8 cellular contexts compared by ENCODE assay signal in the genomic region with DNA sequence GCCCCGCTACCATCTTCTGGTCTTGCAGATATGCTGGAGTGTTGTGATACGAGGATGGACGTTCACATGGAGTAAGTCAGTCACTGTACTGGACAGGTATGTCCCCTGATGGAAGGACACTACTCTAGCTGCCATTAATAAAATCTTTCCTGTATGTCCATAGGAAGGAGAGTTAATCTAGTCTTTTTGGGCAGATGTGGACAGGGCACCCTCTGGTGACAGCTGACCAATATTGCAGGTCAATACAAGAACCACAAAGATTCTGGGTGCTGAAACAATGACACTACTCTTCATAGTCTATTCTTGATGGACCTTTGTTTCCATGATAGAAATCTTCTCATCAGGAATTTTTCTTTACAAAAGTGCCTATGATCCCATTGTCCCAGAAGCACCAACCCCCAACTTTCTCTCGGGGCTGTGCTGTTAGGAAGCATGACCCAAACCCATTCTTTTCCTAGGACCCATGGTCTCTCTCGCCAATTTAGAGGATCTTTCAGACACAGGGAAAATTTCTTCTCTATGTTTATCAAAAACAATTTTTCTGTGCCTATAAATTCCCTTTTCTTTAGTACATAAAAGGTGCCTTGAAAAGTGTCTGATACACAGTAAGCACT.
DNase-seq lines count a peak whose midpoint lies in the region; ATAC-seq and TF ChIP-seq lines count a peak whose summit lies in the region.

No MANE protein-coding gene starts in this region.

- peak; percentile 71 for TF ChIP-seq CTCF in DOHH2 (IDR thresholded peaks at IDR 0.05; ENCODE audit: low read depth, low read length, poor library complexity, severe bottlenecking)
- TF ChIP-seq CTCF in HCT116 (IDR thresholded peaks at IDR 0.05 in 2 of 3, conservative IDR thresholded peaks at IDR 0.05 in 1 of 3; ENCODE audit: borderline replicate concordance in 1 of 3, insufficient read depth in 1 of 3, low read depth in 2 of 3, low read length in 2 of 3): peak; percentile 48 to 85 (median 78); a peak in 5 of 6 replicates
- TF ChIP-seq CTCF in RWPE2 (IDR thresholded peaks at IDR 0.05; ENCODE audit: poor library complexity, severe bottlenecking): peak; percentile 74
- peak; percentile 65 for TF ChIP-seq CTCF in hepatocyte (IDR thresholded peaks at IDR 0.05; ENCODE audit: poor library complexity)

- no peaks in the 10 kb centered on the region for H3K36me3 ChIP-seq in DOHH2 (ENCODE audit: control insufficient read depth, low read length)
- H3K36me3 ChIP-seq in HCT116 (ENCODE audit: control insufficient read depth in 1 of 2, insufficient read depth in 2 of 2, low read length in 2 of 2): no peaks in the 10 kb centered on the region; a peak in 1 of 4 replicates
- H3K36me3 ChIP-seq in RWPE2 (ENCODE audit: low read depth): no peaks in the 10 kb centered on the region
- no peaks in the 10 kb centered on the region for H3K36me3 ChIP-seq in hepatocyte (replicated peaks; ENCODE audit: insufficient read depth, low read depth)

- H4K20me1 ChIP-seq in DOHH2 (ENCODE audit: control insufficient read depth, insufficient read depth, low read depth, low read length) (no peaks in the 10 kb centered on the region), HCT116 (ENCODE audit: insufficient read depth) (no peaks in the 10 kb centered on the region), hepatocyte (ENCODE audit: insufficient read depth, poor library complexity, severe bottlenecking) (no peaks in the 10 kb centered on the region)

- H3K79me2 ChIP-seq in DOHH2 (ENCODE audit: control insufficient read depth, low read length): no peaks in the 10 kb centered on the region
- no peaks in the 10 kb centered on the region for H3K79me2 ChIP-seq in HCT116 (ENCODE audit: insufficient read depth, low read length)
- no peaks in the 10 kb centered on the region for H3K79me2 ChIP-seq in hepatocyte

- TF ChIP-seq POLR2A in HCT116 (IDR thresholded peaks at IDR 0.05; ENCODE audit: borderline replicate concordance, extremely low read depth, insufficient read depth, insufficient read length): no peak

- CTCF ChIA-PET in HCT116 (lab: Charles Lee): interaction anchor here (0.6 to 2.1 kb wide), 4 partner anchors 18 to 1575 kb away, joined by 3 to 4 read pairs (median 3); no protein-coding TSS in a partner anchor

- intact Hi-C loops in HCT116 (cut with micrococcal nuclease): loop anchor here (5.0 kb wide), 2 partner anchors 1024 to 1534 kb away; no protein-coding TSS in a partner anchor

- H3K4me3 ChIP-seq in DOHH2 (ENCODE audit: low read length): no peak overlapping the region
- no peak overlapping the region for H3K4me3 ChIP-seq in HCT116 (replicated peaks in 1 of 2; ENCODE audit: low read depth in 1 of 2, low read length in 2 of 2)
- no peak overlapping the region for H3K4me3 ChIP-seq in RWPE2 (ENCODE audit: severe bottlenecking)
- H3K4me3 ChIP-seq in hepatocyte: no peak overlapping the region

- H3K9ac ChIP-seq in HCT116 (ENCODE audit: low read length): no peak overlapping the region

- TF ChIP-seq RAD21 in HCT116 (IDR thresholded peaks at IDR 0.05; ENCODE audit: low read depth): peak; percentile 87

- peak; percentile 19 for DNase-seq in HCT116 (ENCODE audit: low read depth, low spot score)
- DNase-seq in RWPE2 (ENCODE audit: low spot score): no peak
- DNase-seq in hepatocyte (ENCODE audit: low spot score): peak; percentile 31
- DNase-seq in midbrain (lab: John Stamatoyannopoulos, UW): no peak
- DNase-seq in NCI-H1048 (lab: John Stamatoyannopoulos, UW): no peak
- no peak for DNase-seq in activated CD8-positive, alpha-beta memory T cell treated with anti-CD3 and anti-CD28 coated beads, Interleukin-2, amount 50 U/mL, for 48 hours
- no peak for DNase-seq in effector CD8-positive, alpha-beta T cell (lab: John Stamatoyannopoulos, UW)

- no peaks in the 10 kb centered on the region for H3F3A ChIP-seq in DOHH2 (ENCODE audit: control insufficient read depth, insufficient read depth)

- no peak overlapping the region for H3K4me2 ChIP-seq in DOHH2 (ENCODE audit: low read length)
- no peak overlapping the region for H3K4me2 ChIP-seq in HCT116 (ENCODE audit: low read length)
- H3K4me2 ChIP-seq in hepatocyte: no peak overlapping the region

- BruUV-seq in HCT116 (replicated peaks; lab: Mats Ljungman, UMichigan): no TSS peak

- no peaks in the 10 kb centered on the region for H3K9me2 ChIP-seq in DOHH2 (replicated peaks; ENCODE audit: control insufficient read depth, low read length)
- H3K9me2 ChIP-seq in HCT116 (ENCODE audit: insufficient read depth): no peaks in the 10 kb centered on the region
- no peaks in the 10 kb centered on the region for H3K9me2 ChIP-seq in hepatocyte (replicated peaks; ENCODE audit: insufficient read depth)

- POLR2A ChIA-PET in HCT116 (lab: Charles Lee): no interaction called here

- no peak overlapping the region for H2AFZ ChIP-seq in HCT116 (ENCODE audit: low read depth, low read length, poor library complexity, severe bottlenecking)
- no peak overlapping the region for H2AFZ ChIP-seq in hepatocyte

- RAD21 ChIA-PET in HCT116 (lab: Charles Lee; ENCODE audit: low non-redundant PET in 1 of 2, low total read pairs in 2 of 2, uncharacterized antibody in 2 of 2, unreplicated experiment in 2 of 2): no interaction called here

- 85% methylated on average over 5 of the region's 5 CpGs for WGBS in hepatocyte (ENCODE audit: low lambda C conversion rate, missing lambda C conversion rate)

- peak; percentile 76 for ATAC-seq in HCT116
- ATAC-seq in RWPE2 (ENCODE audit: low read depth): peak; percentile 35; the same call in 1 of the 3 replicates

- no peaks in the 10 kb centered on the region for H3K27me3 ChIP-seq in DOHH2 (ENCODE audit: control insufficient read depth, low read length)
- H3K27me3 ChIP-seq in HCT116 (ENCODE audit: insufficient read depth, low read length): no peaks in the 10 kb centered on the region
- no peaks in the 10 kb centered on the region for H3K27me3 ChIP-seq in RWPE2 (ENCODE audit: insufficient read depth, poor library complexity, severe bottlenecking)
- H3K27me3 ChIP-seq in hepatocyte: no peaks in the 10 kb centered on the region

- H3K4me1 ChIP-seq in DOHH2 (ENCODE audit: control insufficient read depth, low read length): no peaks in the 10 kb centered on the region
- no peaks in the 10 kb centered on the region for H3K4me1 ChIP-seq in HCT116 (ENCODE audit: control insufficient read depth in 1 of 2, insufficient read depth in 2 of 2, low read length in 2 of 2)
- H3K4me1 ChIP-seq in RWPE2 (ENCODE audit: insufficient read depth, poor library complexity, severe bottlenecking): no peaks in the 10 kb centered on the region
- no peaks in the 10 kb centered on the region for H3K4me1 ChIP-seq in hepatocyte (ENCODE audit: insufficient read depth)

- H3K27ac ChIP-seq in DOHH2 (ENCODE audit: low read depth, low read length) (no peak overlapping the region), HCT116 (ENCODE audit: low read depth, low read length) (no peak overlapping the region), RWPE2 (ENCODE audit: poor library complexity, severe bottlenecking) (no peak overlapping the region), hepatocyte (no peak overlapping the region)

- no peaks in the 10 kb centered on the region for H3K9me3 ChIP-seq in DOHH2 (ENCODE audit: control insufficient read depth, insufficient read depth, low read length)
- H3K9me3 ChIP-seq in HCT116 (ENCODE audit: control insufficient read depth in 1 of 2, insufficient read depth in 1 of 2, low read depth in 1 of 2, low read length in 2 of 2): no peaks in the 10 kb centered on the region
- H3K9me3 ChIP-seq in RWPE2 (ENCODE audit: severe bottlenecking): no peaks in the 10 kb centered on the region
- no peaks in the 10 kb centered on the region for H3K9me3 ChIP-seq in hepatocyte (ENCODE audit: low read depth)

TF ChIP-seq in HCT116, 20 proteins besides CTCF, POLR2A, EP300 and RAD21:
- TF ChIP-seq EZH2 (IDR thresholded peaks at IDR 0.05): no peak
- no peak for TF ChIP-seq SP1 (IDR thresholded peaks at IDR 0.05; ENCODE audit: low read depth)
- no peak for TF ChIP-seq POLR2AphosphoS5 (IDR thresholded peaks at IDR 0.05; ENCODE audit: low read depth, low read length)
- TF ChIP-seq ZFX (IDR thresholded peaks at IDR 0.05): no peak
- no peak for TF ChIP-seq EZH2phosphoT487 (IDR thresholded peaks at IDR 0.05; ENCODE audit: borderline replicate concordance)
- TF ChIP-seq MAX (IDR thresholded peaks at IDR 0.05): no peak
- no peak for TF ChIP-seq YY1 (IDR thresholded peaks at IDR 0.05; ENCODE audit: extremely low read depth, insufficient replicate concordance, low read depth, low read length)
- no peak for TF ChIP-seq SIN3A (IDR thresholded peaks at IDR 0.05; ENCODE audit: low read depth)

Comparison
In these comparisons a context has a peak if more than half of its experiments do, and no peak if none do; other contexts are left out.
1. DNase-seq: peak in HCT116 (single experiment) and hepatocyte (single experiment); none in RWPE2 (single experiment), midbrain (single experiment), NCI-H1048 (single experiment), activated CD8-positive, alpha-beta memory T cell treated with anti-CD3 and anti-CD28 coated beads, Interleukin-2, amount 50 U/mL, for 48 hours (single experiment) and effector CD8-positive, alpha-beta T cell (single experiment).
2. Peak in every context shown above with its lines, with median percentiles within 50 percentile points of each other: CTCF ChIP-seq.